In genomic region chr5:166365164-166365563, GRCh38 we compare ENCODE assay signal across 22 cellular contexts.
"Had no signal": no experiment of that assay in that cellular context is flagged by ENCODE, and none has a peak within 500 bp of the region (broad histone marks: within the 10 kb centered on the region; RNA-seq: fewer than 3 reads in every experiment).

No MANE protein-coding gene starts in this region.

- FAIRE-seq: HepG2 had no signal

- ATAC-seq: HepG2, Panc1, PC-3, SK-N-SH treated with all-trans-retinoic acid at 6 μM for 48 hours had no signal

- H3K4me3 ChIP-seq: MG63 had no signal

- H3K36me3 ChIP-seq: MG63 had no signal

- H3K27ac ChIP-seq: RWPE1 had no signal

- H3K27me3 ChIP-seq: MG63 had no signal

- DNase-seq: IMR-90; Karpas-422; KG1; MG63; NCI-H1092; NCI-H1105 treated with DMSO at 0.1 percent for 48 hours; NCI-H1417 treated with DMSO at 0.1 percent for 48 hours; NCI-H146; NCI-H1694 treated with DMSO at 0.1 percent for 48 hours; NCI-H1930; NCI-H2081; NCI-H2107; NCI-H2227 treated with DMSO at 0.1 percent for 48 hours; NCI-H526; NK-92 treated with Interleukin-12 subunit alpha and Interleukin-12 subunit beta, amount 100 ng/mL, for 24 hours; PC-3; SHP77; T-helper 1 cell had no signal

- H3K9me3 ChIP-seq: MG63 had no signal
